Comparison of ENCODE assay signal across 15 cellular contexts in the genomic region with DNA sequence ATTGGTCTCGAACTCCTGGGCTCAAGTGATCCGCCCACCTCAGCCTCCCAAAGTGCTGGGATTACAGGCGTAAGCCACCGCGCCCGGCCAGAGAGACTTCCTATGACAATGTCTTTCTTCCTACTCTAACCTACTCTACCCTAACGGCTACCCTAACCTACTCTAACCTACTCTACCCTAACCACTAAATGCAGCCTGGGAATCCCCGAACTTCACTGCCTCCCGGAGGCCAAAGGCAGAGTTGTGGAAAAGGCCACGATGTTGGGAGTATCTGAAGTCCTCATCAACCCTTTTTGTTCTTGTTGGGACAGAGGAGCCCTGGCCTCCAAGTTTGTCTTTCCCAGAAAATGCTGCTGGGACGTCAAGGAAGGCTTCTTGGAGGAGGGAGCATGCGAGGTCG. TPM values are rescaled to one million over a fixed set of nuclear protein-coding genes. Genes with fewer than 3 reads are reported as not detected.
DNase-seq lines count a peak whose midpoint lies in the region; ATAC-seq and TF ChIP-seq lines count a peak whose summit lies in the region.
"Had no signal": no experiment of that assay in that cellular context is flagged by ENCODE, and none has a peak within 500 bp of the region (broad histone marks: within the 10 kb centered on the region; RNA-seq: fewer than 3 reads in every experiment).

No MANE protein-coding gene starts in this region.

- H3K4me1 Mint-ChIP-seq in stimulated activated naive CD8-positive, alpha-beta T cell treated with anti-CD3 and anti-CD28 coated beads, Interleukin-15, Interleukin-2, amounts not matched to agents 100 ng/mL and 50 ng/mL, for 24 hours (ENCODE audit: low read depth), result peaks cover 28% of the 10 kb centered on the region
- H3K4me1 Mint-ChIP-seq in activated B cell treated with CpG ODN at 0.5 μM for 24 hours, result peaks cover 37% of the 10 kb centered on the region

- H3K36me3 ChIP-seq in spleen, result peaks cover 0 to 30% (median 18%) of the 10 kb centered on the region in 6 donors

- no peaks in the 10 kb centered on the region for H3K9me3 Mint-ChIP-seq in stimulated activated naive CD8-positive, alpha-beta T cell treated with anti-CD3 and anti-CD28 coated beads, Interleukin-15, Interleukin-2, amounts not matched to agents 100 ng/mL and 50 ng/mL, for 24 hours
- peaks cover 6% of the 10 kb centered on the region for H3K9me3 Mint-ChIP-seq in activated B cell treated with CpG ODN at 0.5 μM for 24 hours

- peak overlapping the region in 2 of 8 donors; percentile 70 to 91 for H3K4me3 ChIP-seq in spleen

- no peak for DNase-seq in stimulated activated naive CD8-positive, alpha-beta T cell treated with anti-CD3 and anti-CD28 coated beads, Interleukin-15, Interleukin-2, amounts not matched to agents 100 U/mL and 50 U/mL, for 24 hours
- DNase-seq in activated B cell treated with CpG ODN at 0.5 μM for 24 hours (no peak), iPS-NIHi7 (ENCODE audit: extremely low spot score) (peak; percentile 39), GOT3 (lab: John Stamatoyannopoulos, UW) (no peak), DMS153 treated with DMSO at 0.1 percent for 48 hours (lab: John Stamatoyannopoulos, UW; ENCODE audit: unreplicated experiment) (no peak), spleen (no peak)
- DNase-seq: effector memory CD4-positive, alpha-beta T cell; kidney glomerular epithelial cell; NCI-H446; OCI-M1 had no signal

- CTCF ChIA-PET in activated B cell treated with CpG ODN at 0.5 μM for 24 hours (lab: Charles Lee), result interaction anchor here (1.4 kb wide), 1 partner anchor 30 kb away, joined by 4 read pairs; no protein-coding TSS in a partner anchor

- H3K27ac ChIP-seq in spleen, result no peak overlapping the region

- no peaks in the 10 kb centered on the region for H3K9me3 ChIP-seq in spleen
- H3K9me3 ChIP-seq: gastroesophageal sphincter had no signal

- TF ChIP-seq CTCF in activated B cell treated with CpG ODN at 0.5 μM for 24 hours (IDR thresholded peaks at IDR 0.05) (no peak), spleen (IDR thresholded peaks at IDR 0.05 in 8 of 11, conservative IDR thresholded peaks at IDR 0.05 in 3 of 11) (no peak)

- peak overlapping the region; percentile 14 for H3K4me3 Mint-ChIP-seq in stimulated activated naive CD8-positive, alpha-beta T cell treated with anti-CD3 and anti-CD28 coated beads, Interleukin-15, Interleukin-2, amounts not matched to agents 100 ng/mL and 50 ng/mL, for 24 hours
- H3K4me3 Mint-ChIP-seq in activated B cell treated with CpG ODN at 0.5 μM for 24 hours, result peak overlapping the region; percentile 94

- ATAC-seq in stimulated activated naive CD8-positive, alpha-beta T cell treated with anti-CD3 and anti-CD28 coated beads, Interleukin-15, Interleukin-2, amounts not matched to agents 100 U/mL and 50 U/mL, for 24 hours, result no peak
- no peak for ATAC-seq in activated B cell treated with CpG ODN at 0.5 μM for 24 hours (ENCODE audit: low read depth)
- ATAC-seq in GM19023 (IDR thresholded peaks at IDR 0.05; ENCODE audit: unreplicated experiment), result no peak

- POLR2A ChIA-PET in activated B cell treated with CpG ODN at 0.5 μM for 24 hours (lab: Charles Lee), result interaction anchor here (0.6 to 3.6 kb wide), 3 partner anchors 11 to 160 kb away, joined by 4 to 69 read pairs (median 9); a partner anchor contains a TSS

- peaks cover 11% of the 10 kb centered on the region for H3K36me3 Mint-ChIP-seq in stimulated activated naive CD8-positive, alpha-beta T cell treated with anti-CD3 and anti-CD28 coated beads, Interleukin-15, Interleukin-2, amounts not matched to agents 100 ng/mL and 50 ng/mL, for 24 hours (ENCODE audit: low read depth)
- H3K36me3 Mint-ChIP-seq in activated B cell treated with CpG ODN at 0.5 μM for 24 hours (ENCODE audit: low read depth), result peaks cover 24% of the 10 kb centered on the region

- no peak for TF ChIP-seq POLR2A in spleen (IDR thresholded peaks at IDR 0.05)

- H3K27me3 ChIP-seq in spleen (replicated peaks in 1 of 7), result peaks cover 0 to 15% (median 0%) of the 10 kb centered on the region in 7 donors

- intact Hi-C loops in activated B cell treated with CpG ODN at 0.5 μM for 24 hours (cut with micrococcal nuclease) (no loop called here), spleen (cut with DNase I; ENCODE audit: low total_unique reads) (no loop called here)

- no peak overlapping the region for H3K27ac Mint-ChIP-seq in stimulated activated naive CD8-positive, alpha-beta T cell treated with anti-CD3 and anti-CD28 coated beads, Interleukin-15, Interleukin-2, amounts not matched to agents 100 ng/mL and 50 ng/mL, for 24 hours
- H3K27ac Mint-ChIP-seq in activated B cell treated with CpG ODN at 0.5 μM for 24 hours, result no peak overlapping the region

- peaks cover 5% of the 10 kb centered on the region for H3K27me3 Mint-ChIP-seq in stimulated activated naive CD8-positive, alpha-beta T cell treated with anti-CD3 and anti-CD28 coated beads, Interleukin-15, Interleukin-2, amounts not matched to agents 100 ng/mL and 50 ng/mL, for 24 hours
- H3K27me3 Mint-ChIP-seq in activated B cell treated with CpG ODN at 0.5 μM for 24 hours, result peaks cover 5% of the 10 kb centered on the region

- H3K4me1 ChIP-seq in spleen, result peaks cover 7 to 41% (median 19%) of the 10 kb centered on the region in 6 donors

- 66 to 75% (median 73%) methylated on average over 13 of the region's 13 CpGs for WGBS in spleen, 5 donors

RNA-seq across cellular contexts. Expression of a gene that starts 1.0 kb away (rescaled TPM):
- total RNA-seq in activated B cell treated with CpG ODN at 0.5 μM for 24 hours (37.1 and 39.2 TPM in 2 replicates), spleen (10 to 100 TPM in 6 of 7 donors, 1 to 10 TPM in 1; 9.9 to 15.5 (median 13.8) TPM)
- polyA plus RNA-seq in spleen, result 10 to 100 TPM; 24.2 to 27.9 (median 25.8) TPM

RNA-seq across cellular contexts. Expression of a gene that starts 7.6 kb away (rescaled TPM):
- total RNA-seq in activated B cell treated with CpG ODN at 0.5 μM for 24 hours, result not detected in 2 replicates
- under 1 TPM in 1 of 7 donors, not detected in 6; 0.17 TPM for total RNA-seq in spleen
- not detected for polyA plus RNA-seq in spleen
- total RNA-seq: sciatic nerve; T-helper 2 cell treated with Interferon-gamma antibody and Interleukin-4, amounts not matched to agents 100 ng/mL and 5 ng/mL, for 36 hours had no signal

RNA-seq across cellular contexts. Expression of a gene that starts 12.1 kb away (rescaled TPM):
- total RNA-seq in activated B cell treated with CpG ODN at 0.5 μM for 24 hours (95.4 and 96.9 TPM in 2 replicates), spleen (10 to 100 TPM; 47.4 to 78.4 (median 72.6) TPM)
- 100 to 1,000 TPM; 122 to 139 (median 131) TPM for polyA plus RNA-seq in spleen

RNA-seq across cellular contexts. Expression of a gene that starts 12.2 kb away (rescaled TPM):
- total RNA-seq in activated B cell treated with CpG ODN at 0.5 μM for 24 hours (51.8 and 52.3 TPM in 2 replicates), spleen (10 to 100 TPM; 14.0 to 52.1 (median 26.0) TPM)
- polyA plus RNA-seq in spleen, result 10 to 100 TPM; 20.5 to 38.8 (median 26.5) TPM

RNA-seq across cellular contexts. Expression of a gene that starts 34.1 kb away (rescaled TPM):
- total RNA-seq in activated B cell treated with CpG ODN at 0.5 μM for 24 hours (11.7 and 15.5 TPM in 2 replicates), spleen (1 to 10 TPM; 2.6 to 7.8 (median 3.6) TPM)
- polyA plus RNA-seq in spleen, result 10 to 100 TPM in 1 of 3 donors, 1 to 10 TPM in 2; 2.2 to 15.5 (median 2.7) TPM
- total RNA-seq: gastroesophageal sphincter had no signal
